ENCODE assay signal across 24 cellular contexts in genomic region chr3:151644986-151645385, GRCh38.
DNase-seq lines count a peak whose midpoint lies in the region; ATAC-seq, FAIRE-seq and TF ChIP-seq lines count a peak whose summit lies in the region.
"Had no signal": no experiment of that assay in that cellular context is flagged by ENCODE, and none has a peak within 500 bp of the region (broad histone marks: within the 10 kb centered on the region; RNA-seq: fewer than 3 reads in every experiment).

No MANE protein-coding gene starts in this region.

- H3K9me3 ChIP-seq in A549: no peaks in the 10 kb centered on the region
- H3K9me3 ChIP-seq in Loucy (ENCODE audit: insufficient read depth, low read depth, low read length): no peaks in the 10 kb centered on the region
- no peaks in the 10 kb centered on the region for H3K9me3 ChIP-seq in K562 (replicated peaks; ENCODE audit: control insufficient read depth, insufficient read depth, low read depth, low read length)
- H3K9me3 ChIP-seq: BE2C, BLaER1 had no signal

- H3K27me3 ChIP-seq in Loucy (ENCODE audit: insufficient read depth, low read length, poor library complexity, severe bottlenecking) (no peaks in the 10 kb centered on the region), K562 (ENCODE audit: control insufficient read depth in 2 of 2, insufficient read depth in 2 of 2, low read length in 2 of 2) (no peaks in the 10 kb centered on the region)
- H3K27me3 ChIP-seq: BE2C, BLaER1 had no signal

- no peak for TF ChIP-seq RAD21 in A549 (conservative IDR thresholded peaks at IDR 0.05 in 1 of 2, IDR thresholded peaks at IDR 0.05 in 1 of 2)
- TF ChIP-seq RAD21 in K562 (CRISPR knock-in tag; conservative IDR thresholded peaks at IDR 0.05 in 1 of 2, IDR thresholded peaks at IDR 0.05 in 1 of 2): no peak

- ATAC-seq in A549: no peak
- ATAC-seq in K562: no peak
- no peak for ATAC-seq in GM18520 (IDR thresholded peaks at IDR 0.05; ENCODE audit: unreplicated experiment)
- ATAC-seq: CD8-positive, alpha-beta T cell; GM12878 had no signal

- H3K36me3 ChIP-seq in Loucy (ENCODE audit: insufficient read depth, low read length) (no peaks in the 10 kb centered on the region), K562 (ENCODE audit: control insufficient read depth, insufficient read depth, low read length) (no peaks in the 10 kb centered on the region)
- H3K36me3 ChIP-seq: BE2C, BLaER1 had no signal

- no peak overlapping the region for H3K27ac ChIP-seq in A549
- H3K27ac ChIP-seq in K562 (ENCODE audit: extremely low read depth, low read depth, low read length): no peak overlapping the region
- H3K27ac ChIP-seq: 22Rv1, BLaER1 had no signal

- CTCF ChIA-PET in A549 (lab: Yijun Ruan, JAX) (no interaction called here), K562 (lab: Yijun Ruan, JAX; ENCODE audit: low intra/inter-chr PET ratio) (no interaction called here)

- in situ Hi-C loops in SK-MEL-5 (cut with HindIII; ENCODE audit: low pct_unique_long_range_greater_than_20kb, low sequenced_read_pairs): no loop called here
- in situ Hi-C loops in K562 (cut with MboI): no loop called here

- H3K9ac ChIP-seq in Loucy (ENCODE audit: low read depth, low read length, poor library complexity, severe bottlenecking) (no peak overlapping the region), K562 (ENCODE audit: insufficient read depth in 1 of 2, low read depth in 2 of 2, low read length in 2 of 2) (no peak overlapping the region)
- H3K9ac ChIP-seq: BLaER1 had no signal

- TF ChIP-seq POLR2A in A549 (IDR thresholded peaks at IDR 0.05; ENCODE audit: low read length) (no peak), K562 (conservative IDR thresholded peaks at IDR 0.05) (no peak)

- H2AFZ ChIP-seq in Loucy (ENCODE audit: low read length) (peak overlapping the region; percentile 26; the same call in 1 of the 2 replicates), K562 (ENCODE audit: low read depth, low read length) (no peak overlapping the region)

- no peaks in the 10 kb centered on the region for H3K4me1 ChIP-seq in A549
- H3K4me1 ChIP-seq in Loucy (ENCODE audit: insufficient read depth, low read length, poor library complexity, severe bottlenecking): no peaks in the 10 kb centered on the region
- H3K4me1 ChIP-seq in K562 (replicated peaks in 1 of 2; ENCODE audit: control insufficient read depth in 2 of 2, insufficient read depth in 2 of 2, low read length in 2 of 2): peaks cover 0 to 3% of the 10 kb centered on the region in 2 experiments; a peak in 1 of 5 replicates
- H3K4me1 ChIP-seq: BLaER1 had no signal

- H3K4me2 ChIP-seq in A549 (no peak overlapping the region), Loucy (ENCODE audit: low read depth, low read length, poor library complexity, severe bottlenecking) (no peak overlapping the region), K562 (ENCODE audit: insufficient read depth, low read length) (no peak overlapping the region)
- H3K4me2 ChIP-seq: BLaER1 had no signal

- FAIRE-seq in A549 (lab: Jason Lieb, UNC) (peak; percentile 84), K562 (lab: Jason Lieb, UNC) (peak; percentile 55)
- FAIRE-seq: GM12878 had no signal

- DNase-seq in A549 (ENCODE audit: low read depth in 1 of 2, low spot score in 1 of 2) (no peak), SK-MEL-5 (ENCODE audit: low read depth, low spot score) (peak; percentile 60), K562 (ENCODE audit: extremely low read depth in 1 of 4, low spot score in 3 of 4) (no peak), midbrain (lab: John Stamatoyannopoulos, UW) (no peak), iPS-NIHi11 (ENCODE audit: low spot score) (no peak)
- no peak for DNase-seq in stimulated activated CD4-positive, alpha-beta T cell treated with anti-CD3 and anti-CD28 coated beads, Interleukin-2, amount 100 ng/mL, for 48 hours
- DNase-seq: ACHN; BE2C; C1 segment of cervical spinal cord; CD4-positive, alpha-beta T cell; CD8-positive, alpha-beta T cell; COR-L47; DMS 273 treated with DMSO at 0.1 percent for 48 hours; DMS153; DMS53; DMS79; DND-41; EL; GDM1 had no signal

- POLR2A ChIA-PET in A549 (lab: Yijun Ruan, JAX) (no interaction called here), K562 (lab: Yijun Ruan, JAX) (no interaction called here)

- H3K9me1 ChIP-seq in K562 (ENCODE audit: control insufficient read depth, insufficient read depth, low read length): no peaks in the 10 kb centered on the region

- TF ChIP-seq CTCF in A549 (IDR thresholded peaks at IDR 0.05) (no peak), Loucy (conservative IDR thresholded peaks at IDR 0.05; ENCODE audit: low read length) (no peak), K562 (IDR thresholded peaks at IDR 0.05 in 2 of 3, conservative IDR thresholded peaks at IDR 0.05 in 1 of 3; ENCODE audit: insufficient read depth in 2 of 3, low read depth in 1 of 3, low read length in 3 of 3) (no peak)

- BruUV-seq in K562 (replicated peaks; lab: Mats Ljungman, UMichigan): no TSS peak

- TF ChIP-seq EP300 in A549 (IDR thresholded peaks at IDR 0.05): no peak
- no peak for TF ChIP-seq EP300 in K562 (IDR thresholded peaks at IDR 0.05; ENCODE audit: low read length)

- H3K79me2 ChIP-seq in Loucy (ENCODE audit: insufficient read depth, low read length) (no peaks in the 10 kb centered on the region), K562 (ENCODE audit: control insufficient read depth, insufficient read depth, low read length) (no peaks in the 10 kb centered on the region)

- no peaks in the 10 kb centered on the region for H3K9me2 ChIP-seq in Loucy (replicated peaks; ENCODE audit: low read depth, low read length)

- H3K4me3 ChIP-seq in A549 (no peak overlapping the region), Loucy (ENCODE audit: low read length, poor library complexity, severe bottlenecking) (no peak overlapping the region), K562 (no peak overlapping the region)
- H3K4me3 ChIP-seq: BLaER1, GM12878 had no signal

- no peaks in the 10 kb centered on the region for H3F3A ChIP-seq in Loucy (ENCODE audit: low read depth)

- intact Hi-C loops in K562 (cut with micrococcal nuclease): no loop called here

- H4K20me1 ChIP-seq in Loucy (ENCODE audit: insufficient read depth, low read length, poor library complexity, severe bottlenecking) (no peaks in the 10 kb centered on the region), K562 (replicated peaks; ENCODE audit: control insufficient read depth, insufficient read depth, low read length) (no peaks in the 10 kb centered on the region)
- H4K20me1 ChIP-seq: BLaER1 had no signal

TF ChIP-seq in A549, 52 proteins besides CTCF, POLR2A, EP300 and RAD21 (continues in another document):
- TF ChIP-seq TFCP2L1 (CRISPR knock-in tag; IDR thresholded peaks at IDR 0.05) (no peak), HEYL (CRISPR knock-in tag; IDR thresholded peaks at IDR 0.05) (no peak), NFE2L2 (conservative IDR thresholded peaks at IDR 0.05; ENCODE audit: low read length) (no peak), CHD2 (IDR thresholded peaks at IDR 0.05; ENCODE audit: low read length, partially characterized antibody) (no peak), ZC3H11A (IDR thresholded peaks at IDR 0.05) (no peak)
- TF ChIP-seq, protein P1, sequence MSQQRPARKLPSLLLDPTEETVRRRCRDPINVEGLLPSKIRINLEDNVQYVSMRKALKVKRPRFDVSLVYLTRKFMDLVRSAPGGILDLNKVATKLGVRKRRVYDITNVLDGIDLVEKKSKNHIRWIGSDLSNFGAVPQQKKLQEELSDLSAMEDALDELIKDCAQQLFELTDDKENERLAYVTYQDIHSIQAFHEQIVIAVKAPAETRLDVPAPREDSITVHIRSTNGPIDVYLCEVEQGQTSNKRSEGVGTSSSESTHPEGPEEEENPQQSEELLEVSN (IDR thresholded peaks at IDR 0.05; ENCODE audit: borderline replicate concordance, low read depth): no peak
- TF ChIP-seq, protein P2, sequence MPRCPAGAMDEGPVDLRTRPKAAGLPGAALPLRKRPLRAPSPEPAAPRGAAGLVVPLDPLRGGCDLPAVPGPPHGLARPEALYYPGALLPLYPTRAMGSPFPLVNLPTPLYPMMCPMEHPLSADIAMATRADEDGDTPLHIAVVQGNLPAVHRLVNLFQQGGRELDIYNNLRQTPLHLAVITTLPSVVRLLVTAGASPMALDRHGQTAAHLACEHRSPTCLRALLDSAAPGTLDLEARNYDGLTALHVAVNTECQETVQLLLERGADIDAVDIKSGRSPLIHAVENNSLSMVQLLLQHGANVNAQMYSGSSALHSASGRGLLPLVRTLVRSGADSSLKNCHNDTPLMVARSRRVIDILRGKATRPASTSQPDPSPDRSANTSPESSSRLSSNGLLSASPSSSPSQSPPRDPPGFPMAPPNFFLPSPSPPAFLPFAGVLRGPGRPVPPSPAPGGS (IDR thresholded peaks at IDR 0.05): no peak
- TF ChIP-seq, protein P3, sequence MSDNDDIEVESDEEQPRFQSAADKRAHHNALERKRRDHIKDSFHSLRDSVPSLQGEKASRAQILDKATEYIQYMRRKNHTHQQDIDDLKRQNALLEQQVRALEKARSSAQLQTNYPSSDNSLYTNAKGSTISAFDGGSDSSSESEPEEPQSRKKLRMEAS (IDR thresholded peaks at IDR 0.05): no peak

TF ChIP-seq in K562, 482 proteins besides CTCF, POLR2A, EP300 and RAD21 (continues in another document):
- TF ChIP-seq CREBBP (IDR thresholded peaks at IDR 0.05; ENCODE audit: low read depth, low read length): no peak
- no peak for TF ChIP-seq E2F3 (CRISPR knock-in tag; IDR thresholded peaks at IDR 0.05)
- TF ChIP-seq THAP12 (CRISPR knock-in tag; IDR thresholded peaks at IDR 0.05): no peak
